In the genomic region with DNA sequence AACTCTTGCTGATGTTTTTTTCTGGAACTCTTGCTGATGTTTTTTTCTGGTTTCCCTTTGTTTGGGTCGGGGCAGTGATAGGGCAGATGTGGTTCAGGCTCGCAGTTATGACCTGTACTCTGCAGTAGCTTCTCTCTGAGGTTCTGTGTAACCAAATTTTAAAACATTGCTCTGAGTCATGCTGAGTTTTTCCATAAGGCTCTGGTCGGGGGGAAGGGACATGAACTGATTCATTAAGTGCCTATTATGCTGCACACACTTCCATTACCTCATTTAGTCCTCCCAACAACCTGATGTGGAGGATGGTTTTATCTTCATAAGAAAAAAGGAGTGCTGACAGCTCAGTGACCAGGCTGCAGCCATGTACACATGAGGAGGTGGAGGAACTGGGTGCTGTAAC, we compare ENCODE assay signal across 8 cellular contexts. TPM values are rescaled to one million over a fixed set of nuclear protein-coding genes. Genes with fewer than 3 reads are reported as not detected.
DNase-seq lines count a peak whose midpoint lies in the region; ATAC-seq and TF ChIP-seq lines count a peak whose summit lies in the region.

No MANE protein-coding gene starts in this region.

- H3K4me3 ChIP-seq in heart right ventricle (no peak overlapping the region), stomach (no peak overlapping the region)

- no peak for TF ChIP-seq POLR2A in stomach (IDR thresholded peaks at IDR 0.05)

- no peaks in the 10 kb centered on the region for H3K27me3 Mint-ChIP-seq in activated CD4-positive, alpha-beta T cell treated with anti-CD3 and anti-CD28 coated beads for 36 hours
- H3K27me3 Mint-ChIP-seq in activated CD4-positive, alpha-beta T cell treated with anti-CD3 and anti-CD28 coated beads, Interleukin-2, amount 10 ng/mL, durations not matched to agents 7 days and 5 days, result no peaks in the 10 kb centered on the region

- peak overlapping the region in 7 of 10 donors; percentile 21 to 68 (median 41) for H3K27ac ChIP-seq in heart right ventricle
- H3K27ac ChIP-seq in stomach, result peak overlapping the region in 4 of 5 donors; percentile 45 to 67 (median 56)

- H3K27me3 ChIP-seq in heart right ventricle, result no peaks in the 10 kb centered on the region
- no peaks in the 10 kb centered on the region for H3K27me3 ChIP-seq in stomach

- peak; percentile 94 for ATAC-seq in activated CD4-positive, alpha-beta T cell treated with anti-CD3 and anti-CD28 coated beads for 36 hours
- ATAC-seq in heart right ventricle, result peak in 7 of 8 donors; percentile 34 to 89 (median 62)

- 33 to 40% methylated on average over 3 of the region's 3 CpGs for WGBS in heart right ventricle, 2 donors
- WGBS in stomach, 5 donors, result 19 to 38% (median 32%) methylated on average over 3 of the region's 3 CpGs

- POLR2A ChIA-PET in activated CD4-positive, alpha-beta T cell treated with anti-CD3 and anti-CD28 coated beads for 36 hours (lab: Charles Lee), result interaction anchor here (0.8 to 1.5 kb wide), 5 partner anchors 19 to 677 kb away, joined by 3 to 14 read pairs (median 3); partner anchors contain the start of gene TNRC6B
- POLR2A ChIA-PET in activated CD4-positive, alpha-beta T cell treated with anti-CD3 and anti-CD28 coated beads, Interleukin-2, amount 10 ng/mL, durations not matched to agents 7 days and 5 days (lab: Charles Lee), result no interaction called here

- peak overlapping the region; percentile 20 for H3K4me3 Mint-ChIP-seq in activated CD4-positive, alpha-beta T cell treated with anti-CD3 and anti-CD28 coated beads for 36 hours
- no peak overlapping the region for H3K4me3 Mint-ChIP-seq in activated CD4-positive, alpha-beta T cell treated with anti-CD3 and anti-CD28 coated beads, Interleukin-2, amount 10 ng/mL, durations not matched to agents 7 days and 5 days

- no peak for TF ChIP-seq CTCF in heart right ventricle (IDR thresholded peaks at IDR 0.05)
- TF ChIP-seq CTCF in stomach (IDR thresholded peaks at IDR 0.05), result no peak

- intact Hi-C loops in activated CD4-positive, alpha-beta T cell treated with anti-CD3 and anti-CD28 coated beads for 36 hours (cut with DNase I, micrococcal nuclease), result loop anchor here (1.0 to 5.0 kb wide), 7 partner anchors 19 to 152 kb away; partner anchors contain the start of genes TNRC6B (in 2 of the 2) and ADSL (in 1 of the 2)
- intact Hi-C loops in heart right ventricle (cut with DNase I) (loop anchor here in 2 of 10 donors (10.0 kb wide), 1 partner anchor 152 kb away; no protein-coding TSS in a partner anchor), stomach (cut with DNase I; ENCODE audit: low total_unique reads) (no loop called here)

- peaks cover 83% of the 10 kb centered on the region for H3K4me1 Mint-ChIP-seq in activated CD4-positive, alpha-beta T cell treated with anti-CD3 and anti-CD28 coated beads for 36 hours
- peaks cover 71% of the 10 kb centered on the region for H3K4me1 Mint-ChIP-seq in activated CD4-positive, alpha-beta T cell treated with anti-CD3 and anti-CD28 coated beads, Interleukin-2, amount 10 ng/mL, durations not matched to agents 7 days and 5 days

- CTCF ChIA-PET in activated CD4-positive, alpha-beta T cell treated with anti-CD3 and anti-CD28 coated beads for 36 hours (lab: Charles Lee), result interaction anchor here (0.6 to 1.7 kb wide), 12 partner anchors 14 to 176 kb away, joined by 3 to 8 read pairs (median 3); partner anchors contain the start of gene TNRC6B
- CTCF ChIA-PET in activated CD4-positive, alpha-beta T cell treated with anti-CD3 and anti-CD28 coated beads, Interleukin-2, amount 10 ng/mL, durations not matched to agents 7 days and 5 days (lab: Charles Lee), result interaction anchor here (1.0 kb wide), 1 partner anchor 19 kb away, joined by 4 read pairs; the partner anchor contains the start of gene TNRC6B

- H3K4me1 ChIP-seq in heart right ventricle, result peaks cover 7 to 98% (median 73%) of the 10 kb centered on the region in 9 donors
- peaks cover 59 to 98% (median 69%) of the 10 kb centered on the region in 4 donors for H3K4me1 ChIP-seq in stomach

- H3K27ac Mint-ChIP-seq in activated CD4-positive, alpha-beta T cell treated with anti-CD3 and anti-CD28 coated beads for 36 hours, result peak overlapping the region; percentile 87
- H3K27ac Mint-ChIP-seq in activated CD4-positive, alpha-beta T cell treated with anti-CD3 and anti-CD28 coated beads, Interleukin-2, amount 10 ng/mL, durations not matched to agents 7 days and 5 days, result no peak overlapping the region

- H3K36me3 ChIP-seq in heart right ventricle (no peaks in the 10 kb centered on the region), stomach (no peaks in the 10 kb centered on the region)

- H3K36me3 Mint-ChIP-seq in activated CD4-positive, alpha-beta T cell treated with anti-CD3 and anti-CD28 coated beads for 36 hours (ENCODE audit: low read depth), result peaks cover 6% of the 10 kb centered on the region
- H3K36me3 Mint-ChIP-seq in activated CD4-positive, alpha-beta T cell treated with anti-CD3 and anti-CD28 coated beads, Interleukin-2, amount 10 ng/mL, durations not matched to agents 7 days and 5 days (ENCODE audit: low read depth), result peaks cover 9% of the 10 kb centered on the region

- H3K9me3 Mint-ChIP-seq in activated CD4-positive, alpha-beta T cell treated with anti-CD3 and anti-CD28 coated beads for 36 hours (ENCODE audit: low read depth), result no peaks in the 10 kb centered on the region
- no peaks in the 10 kb centered on the region for H3K9me3 Mint-ChIP-seq in activated CD4-positive, alpha-beta T cell treated with anti-CD3 and anti-CD28 coated beads, Interleukin-2, amount 10 ng/mL, durations not matched to agents 7 days and 5 days

- H3K9me3 ChIP-seq in heart right ventricle (no peaks in the 10 kb centered on the region), stomach (no peaks in the 10 kb centered on the region)

- peak; percentile 77 for DNase-seq in activated CD4-positive, alpha-beta T cell treated with anti-CD3 and anti-CD28 coated beads for 36 hours
- no peak for DNase-seq in activated CD4-positive, alpha-beta T cell treated with anti-CD3 and anti-CD28 coated beads, Interleukin-2, amount 10 ng/mL, durations not matched to agents 7 days and 5 days
- DNase-seq in activated T-cell treated with anti-CD3 and anti-CD28 coated beads for 48 hours (ENCODE audit: low read depth) (peak; percentile 41), heart right ventricle (no peak), stomach (no peak), retina (no peak), NCI-H1694 treated with DMSO at 0.1 percent for 48 hours (lab: John Stamatoyannopoulos, UW) (no peak), NCI-H146 treated with DMSO at 0.1 percent for 48 hours (lab: John Stamatoyannopoulos, UW; ENCODE audit: unreplicated experiment) (no peak)

- no peak for TF ChIP-seq EP300 in stomach (IDR thresholded peaks at IDR 0.05)

RNA-seq across cellular contexts. Expression of gene TNRC6B, which starts 18.9 kb away (rescaled TPM):
- 10 to 100 TPM; 37.3 to 40.3 TPM for total RNA-seq in activated CD4-positive, alpha-beta T cell treated with anti-CD3 and anti-CD28 coated beads for 36 hours
- 10 to 100 TPM; 65.1 to 65.2 TPM for total RNA-seq in activated CD4-positive, alpha-beta T cell treated with anti-CD3 and anti-CD28 coated beads, Interleukin-2, amount 10 ng/mL, durations not matched to agents 7 days and 5 days
- total RNA-seq in heart right ventricle (10 to 100 TPM; 36.3 to 62.5 (median 56.0) TPM), stomach (100 to 1,000 TPM in 1 of 5 donors, 10 to 100 TPM in 4; 13.6 to 316 (median 47.9) TPM)
- polyA plus RNA-seq in heart right ventricle (10 to 100 TPM in 1 of 2 donors, 1 to 10 TPM in 1; 1.7 to 21.6 TPM), stomach (1 to 10 TPM in 1 of 3 donors, under 1 TPM in 2; 0.88 to 5.8 (median 0.92) TPM)

Comparison
In these comparisons a context has a peak if more than half of its experiments do, and no peak if none do; other contexts are left out.
1. DNase-seq: peak in activated CD4-positive, alpha-beta T cell treated with anti-CD3 and anti-CD28 coated beads for 36 hours (single experiment) and activated T-cell treated with anti-CD3 and anti-CD28 coated beads for 48 hours (single experiment); none in activated CD4-positive, alpha-beta T cell treated with anti-CD3 and anti-CD28 coated beads, Interleukin-2, amount 10 ng/mL, durations not matched to agents 7 days and 5 days (single experiment), heart right ventricle (0 of 2), stomach (single experiment), retina (single experiment), NCI-H1694 treated with DMSO at 0.1 percent for 48 hours (single experiment) and NCI-H146 treated with DMSO at 0.1 percent for 48 hours (single experiment).